24 cellular contexts compared by ENCODE assay signal in genomic region chr13:103878891-103879605, GRCh38.
"Had no signal": no experiment of that assay in that cellular context is flagged by ENCODE, and none has a peak within 500 bp of the region (broad histone marks: within the 10 kb centered on the region; RNA-seq: fewer than 3 reads in every experiment).

No MANE protein-coding gene starts in this region.

- H3K36me3 Mint-ChIP-seq: activated naive CD4-positive, alpha-beta T cell treated with anti-CD3 and anti-CD28 coated beads, Interleukin-2, amount 50 U/mL, for 72 hours; immature natural killer cell; natural killer cell; stimulated activated effector memory CD8-positive, alpha-beta T cell treated with anti-CD3 and anti-CD28 coated beads, Interleukin-12 subunit alpha, Interleukin-12 subunit beta, amount 100 ng/mL, for 72 hours; WTC11 had no signal

- DNase-seq: activated T-cell treated with anti-CD3 and anti-CD28 coated beads, Interleukin-2, amount 50 U/mL, for 24 hours; adrenal gland; effector CD4-positive, alpha-beta T cell; erythroblast; immature natural killer cell; kidney glomerular epithelial cell; left lung; midbrain; natural killer cell; psoas muscle; right cardiac atrium; stimulated activated CD4-positive, alpha-beta T cell treated with anti-CD3 and anti-CD28 coated beads, Interleukin-1b, Interleukin-23, amount 100 ng/mL, for 48 hours; stomach; T-helper 9 cell had no signal

- H3K27me3 Mint-ChIP-seq: activated T-cell treated with anti-CD3 and anti-CD28 coated beads, Interleukin-2, amount 50 U/mL, for 24 hours; activated T-helper 17 cell treated with anti-CD3 and anti-CD28 coated beads, Interleukin-2, amount 50 U/mL, for 72 hours; dendritic cell treated with granulocyte-macrophage colony-stimulating factor and Interleukin-4, amounts not matched to agents 40 ng/mL and 50 ng/mL, for 4 days had no signal

- H3K4me3 ChIP-seq: adrenal gland, left lung, lung, psoas muscle, skin epidermis, stomach, suprapubic skin, tibial nerve had no signal

- ATAC-seq: activated naive CD4-positive, alpha-beta T cell treated with anti-CD3 and anti-CD28 coated beads, Interleukin-2, amount 50 U/mL, for 72 hours; activated T-helper 17 cell treated with anti-CD3 and anti-CD28 coated beads, Interleukin-2, amount 50 U/mL, for 72 hours; foreskin keratinocyte; left lung; natural killer cell; psoas muscle; right cardiac atrium; stimulated activated effector memory CD8-positive, alpha-beta T cell treated with anti-CD3 and anti-CD28 coated beads, Interleukin-12 subunit alpha, Interleukin-12 subunit beta, amount 100 ng/mL, for 72 hours; WTC11 had no signal

- H3K9me3 Mint-ChIP-seq: dendritic cell treated with granulocyte-macrophage colony-stimulating factor and Interleukin-4, amounts not matched to agents 40 ng/mL and 50 ng/mL, for 4 days had no signal

- H3K27ac Mint-ChIP-seq: activated naive CD4-positive, alpha-beta T cell treated with anti-CD3 and anti-CD28 coated beads, Interleukin-2, amount 50 U/mL, for 72 hours; activated T-cell treated with anti-CD3 and anti-CD28 coated beads, Interleukin-2, amount 50 U/mL, for 24 hours; activated T-helper 17 cell treated with anti-CD3 and anti-CD28 coated beads, Interleukin-2, amount 50 U/mL, for 72 hours; dendritic cell treated with granulocyte-macrophage colony-stimulating factor and Interleukin-4, amounts not matched to agents 40 ng/mL and 50 ng/mL, for 4 days; immature natural killer cell; natural killer cell; stimulated activated effector memory CD8-positive, alpha-beta T cell treated with anti-CD3 and anti-CD28 coated beads, Interleukin-12 subunit alpha, Interleukin-12 subunit beta, amount 100 ng/mL, for 72 hours; WTC11 had no signal

- H3K4me3 Mint-ChIP-seq: activated T-cell treated with anti-CD3 and anti-CD28 coated beads, Interleukin-2, amount 50 U/mL, for 24 hours; activated T-helper 17 cell treated with anti-CD3 and anti-CD28 coated beads, Interleukin-2, amount 50 U/mL, for 72 hours; dendritic cell treated with granulocyte-macrophage colony-stimulating factor and Interleukin-4, amounts not matched to agents 40 ng/mL and 50 ng/mL, for 4 days; immature natural killer cell; natural killer cell; stimulated activated effector memory CD8-positive, alpha-beta T cell treated with anti-CD3 and anti-CD28 coated beads, Interleukin-12 subunit alpha, Interleukin-12 subunit beta, amount 100 ng/mL, for 72 hours; WTC11 had no signal

- H3K4me1 Mint-ChIP-seq: activated T-helper 17 cell treated with anti-CD3 and anti-CD28 coated beads, Interleukin-2, amount 50 U/mL, for 72 hours; immature natural killer cell; natural killer cell; stimulated activated effector memory CD8-positive, alpha-beta T cell treated with anti-CD3 and anti-CD28 coated beads, Interleukin-12 subunit alpha, Interleukin-12 subunit beta, amount 100 ng/mL, for 72 hours had no signal
